In genomic region chr7:1595636-1596035, GRCh38 we compare ENCODE assay signal across 8 cellular contexts. TPM values are rescaled to one million over a fixed set of nuclear protein-coding genes. Genes with fewer than 3 reads are reported as not detected.
"Had no signal": no experiment of that assay in that cellular context is flagged by ENCODE, and none has a peak within 500 bp of the region (broad histone marks: within the 10 kb centered on the region; RNA-seq: fewer than 3 reads in every experiment).

No MANE protein-coding gene starts in this region.

- ATAC-seq: HCT116, K562 had no signal

- H3K27ac ChIP-seq: GM23248 had no signal

- H2AFZ ChIP-seq: GM23248 had no signal

- DNase-seq: GM23248, GOT3, H9, HFFc6, IMR-90 had no signal

- FAIRE-seq: HTR-8/SVneo, K562 had no signal

- H3K9ac ChIP-seq: GM23248 had no signal

- H3K4me3 ChIP-seq: GM23248, K562 had no signal

RNA-seq across cellular contexts. Expression of gene TMEM184A, which starts 39.6 kb away (rescaled TPM):
- total RNA-seq: GM23248 had no signal
- polyA plus RNA-seq: GM23248 had no signal
